ENCODE assay signal across 2 cellular contexts in genomic region chr9:92892317-92892716, GRCh38. TPM values are rescaled to one million over a fixed set of nuclear protein-coding genes. Genes with fewer than 3 reads are reported as not detected.
"Had no signal": no experiment of that assay in that cellular context is flagged by ENCODE, and none has a peak within 500 bp of the region (broad histone marks: within the 10 kb centered on the region; RNA-seq: fewer than 3 reads in every experiment).

No MANE protein-coding gene starts in this region.

RNA-seq across cellular contexts. Expression of gene FGD3, which starts 55.0 kb away (rescaled TPM):
- total RNA-seq: MCF 10A, RPMI7951 had no signal
